Comparison of ENCODE assay signal across 2 cellular contexts in genomic region chr2:26993768-26994167, GRCh38.
TF ChIP-seq lines count a peak whose summit lies in the region.

No MANE protein-coding gene starts in this region.

TF ChIP-seq in PFSK-1, 5 proteins besides CTCF, POLR2A, EP300 and RAD21:
- TF ChIP-seq TAF1 (IDR thresholded peaks at IDR 0.05; ENCODE audit: borderline replicate concordance, insufficient read depth, low read length): no peak
- TF ChIP-seq REST (IDR thresholded peaks at IDR 0.05; ENCODE audit: insufficient read depth in 1 of 2, low read depth in 2 of 2, low read length in 2 of 2): peak; percentile 83 to 93

TF ChIP-seq in H1, 55 proteins besides CTCF, POLR2A, EP300 and RAD21:
- TF ChIP-seq SAP30 (IDR thresholded peaks at IDR 0.05; ENCODE audit: insufficient read depth, insufficient replicate concordance, low read length): no peak
- no peak for TF ChIP-seq SUZ12 (IDR thresholded peaks at IDR 0.05; ENCODE audit: low read length)
- TF ChIP-seq SIRT6 (IDR thresholded peaks at IDR 0.05; ENCODE audit: low read length): no peak
- no peak for TF ChIP-seq TAF7 (optimal IDR thresholded peaks at IDR 0.05; ENCODE audit: borderline replicate concordance, low read depth, low read length)
- no peak for TF ChIP-seq SP4 (IDR thresholded peaks at IDR 0.05; ENCODE audit: low read length)
- TF ChIP-seq ATF3 (IDR thresholded peaks at IDR 0.05; ENCODE audit: insufficient read depth, low read depth, low read length): no peak
- no peak for TF ChIP-seq BCL11A (IDR thresholded peaks at IDR 0.05; ENCODE audit: low read depth in 2 of 2, low read length in 2 of 2)
- TF ChIP-seq GTF2F1 (IDR thresholded peaks at IDR 0.05; ENCODE audit: borderline replicate concordance, low read depth, low read length): no peak
- no peak for TF ChIP-seq TEAD4 (IDR thresholded peaks at IDR 0.05; ENCODE audit: low read depth, low read length)
- TF ChIP-seq ATF2 (IDR thresholded peaks at IDR 0.05; ENCODE audit: low read length): no peak
- TF ChIP-seq HDAC2 (IDR thresholded peaks at IDR 0.05; ENCODE audit: borderline replicate concordance in 1 of 2, low read depth in 2 of 2, low read length in 2 of 2): no peak
- no peak for TF ChIP-seq SRF (IDR thresholded peaks at IDR 0.05; ENCODE audit: low read depth, low read length)
- no peak for TF ChIP-seq E2F6 (IDR thresholded peaks at IDR 0.05)
- no peak for TF ChIP-seq RXRA (IDR thresholded peaks at IDR 0.05; ENCODE audit: insufficient read depth, low read depth, low read length)
- TF ChIP-seq BACH1 (IDR thresholded peaks at IDR 0.05; ENCODE audit: low read length): no peak
- TF ChIP-seq ZNF274 (IDR thresholded peaks at IDR 0.05; ENCODE audit: borderline replicate concordance, extremely low read depth, low read length): no peak
- TF ChIP-seq KDM1A (IDR thresholded peaks at IDR 0.05; ENCODE audit: borderline replicate concordance, low read length): no peak
TF ChIP-seq in H1: peak in this region for 0.
